Comparison of ENCODE assay signal across 29 cellular contexts in genomic region chr18:6613581-6613980, GRCh38.
"Had no signal": no experiment of that assay in that cellular context is flagged by ENCODE, and none has a peak within 500 bp of the region (broad histone marks: within the 10 kb centered on the region; RNA-seq: fewer than 3 reads in every experiment).

No MANE protein-coding gene starts in this region.

- FAIRE-seq: endothelial cell of umbilical vein, keratinocyte, TTC549 had no signal

- H3K4me2 ChIP-seq: smooth muscle cell had no signal

- H3K36me3 ChIP-seq: breast epithelium, gastroesophageal sphincter, uterus, WERI-Rb-1 had no signal

- H3K79me2 ChIP-seq: parathyroid adenoma had no signal

- H3K27me3 ChIP-seq: breast epithelium, gastroesophageal sphincter, uterus had no signal

- DNase-seq: activated CD4-positive, alpha-beta memory T cell treated with anti-CD3 and anti-CD28 coated beads, Interleukin-2, amount 10 ng/mL, durations not matched to agents 7 days and 5 days; activated CD4-positive, alpha-beta T cell treated with anti-CD3 and anti-CD28 coated beads, Interleukin-2, amount 10 ng/mL, durations not matched to agents 24 days and 14 days; activated CD4-positive, CD25-positive, alpha-beta regulatory T cell treated with anti-CD3 and anti-CD28 coated beads, Interleukin-2, amount 50 U/mL, for 72 hours; activated naive CD8-positive, alpha-beta T cell treated with anti-CD3 and anti-CD28 coated beads, Interleukin-2, amount 50 U/mL, for 24 hours; activated T-cell treated with anti-CD3 and anti-CD28 coated beads, Interleukin-2, amount 50 U/mL, for 48 hours; amygdala; central memory CD4-positive, alpha-beta T cell; head of caudate nucleus; hippocampal formation; left cardiac atrium; mammary epithelial cell; naive B cell; nucleus accumbens; psoas muscle; stimulated activated CD4-positive, alpha-beta T cell treated with anti-CD3 and anti-CD28 coated beads, Interleukin-1b, Interleukin-23, amount 100 ng/mL, for 48 hours; stimulated activated CD4-positive, alpha-beta T cell treated with anti-CD3 and anti-CD28 coated beads, Interleukin-4, amount 100 ng/mL, for 4 hours; stimulated activated CD8-positive, alpha-beta memory T cell treated with anti-CD3 and anti-CD28 coated beads, Interleukin-4, amount 100 ng/mL, for 48 hours; stimulated activated naive CD8-positive, alpha-beta T cell treated with anti-CD3 and anti-CD28 coated beads, Interleukin-15, amount 100 ng/mL, for 72 hours; substantia nigra; uterus; WERI-Rb-1 had no signal

- H3K4me3 ChIP-seq: breast epithelium, gastroesophageal sphincter, psoas muscle, smooth muscle cell, uterus had no signal

- H2AFZ ChIP-seq: parathyroid adenoma had no signal

- H3K9me3 ChIP-seq: breast epithelium, psoas muscle, uterus had no signal

- ATAC-seq: activated naive CD8-positive, alpha-beta T cell treated with anti-CD3 and anti-CD28 coated beads, Interleukin-2, amount 50 U/mL, for 24 hours; gastroesophageal sphincter; left cardiac atrium; psoas muscle; stimulated activated memory B cell treated with anti-CD40 and anti-IgM and Interleukin-4, amounts not matched to agents 10 μg/mL and 1 μg/mL and 100 μg/mL, for 72 hours; stimulated activated naive CD8-positive, alpha-beta T cell treated with anti-CD3 and anti-CD28 coated beads, Interleukin-15, amount 100 ng/mL, for 72 hours had no signal

- H3K9ac ChIP-seq: parathyroid adenoma had no signal

- H3K27ac ChIP-seq: breast epithelium, gastroesophageal sphincter, parathyroid adenoma, psoas muscle, uterus, WERI-Rb-1 had no signal

- H3K4me1 ChIP-seq: breast epithelium, parathyroid adenoma, psoas muscle, uterus had no signal
